Comparison of ENCODE assay signal across 13 cellular contexts in genomic region chr11:13279487-13279834, GRCh38. TPM values are rescaled to one million over a fixed set of nuclear protein-coding genes. Genes with fewer than 3 reads are reported as not detected.
A peak's percentile ranks its signal among the peaks of the same experiment; 100 is the strongest.
DNase-seq lines count a peak whose midpoint lies in the region; ATAC-seq lines count a peak whose summit lies in the region.
"Had no signal": no experiment of that assay in that cellular context is flagged by ENCODE, and none has a peak within 500 bp of the region (broad histone marks: within the 10 kb centered on the region; RNA-seq: fewer than 3 reads in every experiment).

No MANE protein-coding gene starts in this region.

- POLR2A ChIA-PET in activated CD4-positive, alpha-beta T cell treated with anti-CD3 and anti-CD28 coated beads for 36 hours (lab: Charles Lee) = interaction anchor here (1.1 to 2.0 kb wide), 2 partner anchors 8 to 56 kb away, joined by 4 to 9 read pairs; no protein-coding TSS in a partner anchor

- peak overlapping the region; percentile 76 for H3K27ac Mint-ChIP-seq in activated CD4-positive, alpha-beta T cell treated with anti-CD3 and anti-CD28 coated beads for 36 hours
- peak overlapping the region; percentile 89 for H3K27ac Mint-ChIP-seq in activated naive CD8-positive, alpha-beta T cell
- H3K27ac Mint-ChIP-seq in stimulated activated naive CD8-positive, alpha-beta T cell treated with anti-CD3 and anti-CD28 coated beads, Interleukin-15, amount 100 ng/mL, for 72 hours = peak overlapping the region in 1 of 2 donors; percentile 35

- no peak for DNase-seq in activated CD4-positive, alpha-beta T cell treated with anti-CD3 and anti-CD28 coated beads for 36 hours
- no peak for DNase-seq in activated CD4-positive, alpha-beta T cell treated with anti-CD3 and anti-CD28 coated beads for 1 hour
- no peak for DNase-seq in stimulated activated naive CD8-positive, alpha-beta T cell treated with anti-CD3 and anti-CD28 coated beads, Interleukin-15, amount 100 ng/mL, for 72 hours
- no peak for DNase-seq in NCI-H2227 treated with DMSO at 0.1 percent for 48 hours (lab: John Stamatoyannopoulos, UW)
- DNase-seq: ACHN; activated effector memory CD4-positive, alpha-beta T cell treated with anti-CD3 and anti-CD28 coated beads, Interleukin-2, amount 50 U/mL, for 16 hours; NCI-H748 treated with DMSO at 0.1 percent for 48 hours; T1000; transverse colon had no signal

- peak overlapping the region; percentile 78 for H3K4me3 Mint-ChIP-seq in activated CD4-positive, alpha-beta T cell treated with anti-CD3 and anti-CD28 coated beads for 36 hours
- peak overlapping the region; percentile 91 for H3K4me3 Mint-ChIP-seq in activated naive CD8-positive, alpha-beta T cell
- H3K4me3 Mint-ChIP-seq in stimulated activated naive CD8-positive, alpha-beta T cell treated with anti-CD3 and anti-CD28 coated beads, Interleukin-15, amount 100 ng/mL, for 72 hours = peak overlapping the region; percentile 88 to 92

- H3K4me3 ChIP-seq in iPS-18c (ENCODE audit: insufficient read depth, low read depth, low read length) = peak overlapping the region; percentile 71; the same call in 1 of the 2 replicates

- no peaks in the 10 kb centered on the region for H3K9me3 Mint-ChIP-seq in activated CD4-positive, alpha-beta T cell treated with anti-CD3 and anti-CD28 coated beads for 36 hours (ENCODE audit: low read depth)
- no peaks in the 10 kb centered on the region for H3K9me3 Mint-ChIP-seq in activated naive CD8-positive, alpha-beta T cell (ENCODE audit: low read depth)
- H3K9me3 Mint-ChIP-seq in stimulated activated naive CD8-positive, alpha-beta T cell treated with anti-CD3 and anti-CD28 coated beads, Interleukin-15, amount 100 ng/mL, for 72 hours = no peaks in the 10 kb centered on the region

- H3K27me3 Mint-ChIP-seq in activated CD4-positive, alpha-beta T cell treated with anti-CD3 and anti-CD28 coated beads for 36 hours = peaks cover 3% of the 10 kb centered on the region
- no peaks in the 10 kb centered on the region for H3K27me3 Mint-ChIP-seq in activated naive CD8-positive, alpha-beta T cell
- H3K27me3 Mint-ChIP-seq in stimulated activated naive CD8-positive, alpha-beta T cell treated with anti-CD3 and anti-CD28 coated beads, Interleukin-15, amount 100 ng/mL, for 72 hours = peaks cover 20% of the 10 kb centered on the region

- intact Hi-C loops in activated CD4-positive, alpha-beta T cell treated with anti-CD3 and anti-CD28 coated beads for 36 hours (cut with DNase I, micrococcal nuclease) = loop anchor here (5.0 to 10.0 kb wide), 3 partner anchors 388 to 1437 kb away; partner anchors contain the start of genes FAR1 (in 1 of the 2) and USP47 (in 1 of the 2)

- no peak for ATAC-seq in activated CD4-positive, alpha-beta T cell treated with anti-CD3 and anti-CD28 coated beads for 36 hours
- ATAC-seq in stimulated activated naive CD8-positive, alpha-beta T cell treated with anti-CD3 and anti-CD28 coated beads, Interleukin-15, amount 100 ng/mL, for 72 hours = no peak
- ATAC-seq in HG02642 (IDR thresholded peaks at IDR 0.05; ENCODE audit: poor library complexity, unreplicated experiment) (no peak), GM18870 (IDR thresholded peaks at IDR 0.05; ENCODE audit: unreplicated experiment) (no peak)

- H3K4me1 Mint-ChIP-seq in activated CD4-positive, alpha-beta T cell treated with anti-CD3 and anti-CD28 coated beads for 36 hours = peaks cover 61% of the 10 kb centered on the region
- H3K4me1 Mint-ChIP-seq in activated naive CD8-positive, alpha-beta T cell (ENCODE audit: low read depth) = peaks cover 60% of the 10 kb centered on the region
- peaks cover 62% of the 10 kb centered on the region for H3K4me1 Mint-ChIP-seq in stimulated activated naive CD8-positive, alpha-beta T cell treated with anti-CD3 and anti-CD28 coated beads, Interleukin-15, amount 100 ng/mL, for 72 hours

- peaks cover 6% of the 10 kb centered on the region for H3K9me3 ChIP-seq in iPS-18c (ENCODE audit: control insufficient read depth, insufficient read depth, low read length)
- H3K9me3 ChIP-seq: transverse colon had no signal

- CTCF ChIA-PET in activated CD4-positive, alpha-beta T cell treated with anti-CD3 and anti-CD28 coated beads for 36 hours (lab: Charles Lee) = interaction anchor here (1.0 to 3.4 kb wide), 8 partner anchors 7 to 87 kb away, joined by 3 to 28 read pairs (median 4); no protein-coding TSS in a partner anchor

- H3K36me3 Mint-ChIP-seq in activated CD4-positive, alpha-beta T cell treated with anti-CD3 and anti-CD28 coated beads for 36 hours (ENCODE audit: low read depth) = peaks cover 3% of the 10 kb centered on the region
- no peaks in the 10 kb centered on the region for H3K36me3 Mint-ChIP-seq in activated naive CD8-positive, alpha-beta T cell

RNA-seq across cellular contexts. Expression of gene BMAL1, which starts 1.9 kb away (rescaled TPM):
- 10 to 100 TPM; 18.6 to 20.2 TPM for total RNA-seq in activated CD4-positive, alpha-beta T cell treated with anti-CD3 and anti-CD28 coated beads for 36 hours
